ENCODE assay signal across 8 cellular contexts in genomic region chr2:37652199-37652640, GRCh38. TPM values are rescaled to one million over a fixed set of nuclear protein-coding genes. Genes with fewer than 3 reads are reported as not detected.
DNase-seq lines count a peak whose midpoint lies in the region; ATAC-seq, FAIRE-seq and TF ChIP-seq lines count a peak whose summit lies in the region.

No MANE protein-coding gene starts in this region.

- H3K9me3 ChIP-seq in Karpas-422 (ENCODE audit: low read length) (no peaks in the 10 kb centered on the region), neuronal stem cell (replicated peaks in 1 of 2; ENCODE audit: control insufficient read depth in 2 of 2, insufficient read depth in 1 of 2, low read depth in 1 of 2, low read length in 2 of 2) (peaks cover 4 to 28% of the 10 kb centered on the region in 2 donors)

- H2BK120ac ChIP-seq in neuronal stem cell (ENCODE audit: low read depth, low read length) = no peak overlapping the region

- H3K36me3 ChIP-seq in Karpas-422 (ENCODE audit: insufficient read depth, low read length) = no peaks in the 10 kb centered on the region
- H3K36me3 ChIP-seq in bronchial epithelial cell (ENCODE audit: control insufficient read depth, insufficient read depth, low read length) = peaks cover 8% of the 10 kb centered on the region
- H3K36me3 ChIP-seq in neuronal stem cell (replicated peaks in 1 of 2; ENCODE audit: control insufficient read depth in 2 of 2, insufficient read depth in 2 of 2, low read length in 2 of 2) = peaks cover 11 to 73% of the 10 kb centered on the region in 2 donors

- H4K91ac ChIP-seq in neuronal stem cell (ENCODE audit: low read depth, low read length, poor library complexity) = no peak overlapping the region

- no peak overlapping the region for H3K23ac ChIP-seq in neuronal stem cell (ENCODE audit: low read depth, low read length, poor library complexity)

- H3K4me3 ChIP-seq in Karpas-422 (ENCODE audit: low read length) (no peak overlapping the region), bronchial epithelial cell (ENCODE audit: low read depth, low read length) (no peak overlapping the region), neuronal stem cell (ENCODE audit: low read length in 2 of 2) (no peak overlapping the region)

- peaks cover 96% of the 10 kb centered on the region for H3K4me1 Mint-ChIP-seq in CD14-positive monocyte

- no peak overlapping the region for H3K18ac ChIP-seq in neuronal stem cell (ENCODE audit: low read length)

- peaks cover 68 to 91% of the 10 kb centered on the region in 2 donors for H3K36me3 Mint-ChIP-seq in CD14-positive monocyte

- DNase-seq in CD14-positive monocyte (ENCODE audit: low spot score) (no peak), Karpas-422 (no peak), bronchial epithelial cell (ENCODE audit: low read depth) (peak; percentile 99), neuronal stem cell (ENCODE audit: low spot score) (no peak), DMS153 treated with DMSO at 0.1 percent for 48 hours (lab: John Stamatoyannopoulos, UW; ENCODE audit: unreplicated experiment) (no peak)

- peaks cover 0 to 1% (median 0%) of the 10 kb centered on the region in 3 donors for H3K27me3 Mint-ChIP-seq in CD14-positive monocyte (ENCODE audit: low read depth in 3 of 3)

- no peak overlapping the region for H2BK5ac ChIP-seq in neuronal stem cell (ENCODE audit: low read length)

- peaks cover 0 to 3% (median 0%) of the 10 kb centered on the region in 7 donors for H3K9me3 Mint-ChIP-seq in CD14-positive monocyte

- no peak for FAIRE-seq in bronchial epithelial cell (lab: Jason Lieb, UNC)

- no CpG with 5 or more reads among the region's 5 CpGs for whole genome bisulfite sequencing in neuronal stem cell (ENCODE audit: extremely low coverage in 2 of 2, insufficient read length in 2 of 2, insufficient replicate concordance in 1 of 2), 2 donors

- H3K4me3 Mint-ChIP-seq in CD14-positive monocyte = peak overlapping the region in 1 of 2 donors; percentile 65

- peak overlapping the region; percentile 32 for H3K9ac ChIP-seq in Karpas-422 (ENCODE audit: low read length)
- H3K9ac ChIP-seq in neuronal stem cell (ENCODE audit: low read depth, low read length, poor library complexity) = no peak overlapping the region

- intact Hi-C loops in CD14-positive monocyte (cut with micrococcal nuclease) = no loop called here

- H2AFZ ChIP-seq in Karpas-422 (ENCODE audit: low read length) (no peak overlapping the region), neuronal stem cell (ENCODE audit: low read length) (no peak overlapping the region)

- H3K27ac ChIP-seq in Karpas-422 (ENCODE audit: low read length) (peak overlapping the region; percentile 97), neuronal stem cell (replicated peaks; ENCODE audit: low read length) (no peak overlapping the region)

- no peaks in the 10 kb centered on the region for H3K9me2 ChIP-seq in Karpas-422 (replicated peaks; ENCODE audit: insufficient read depth, low read length)

- no peak overlapping the region for H2AK5ac ChIP-seq in neuronal stem cell (ENCODE audit: low read depth, low read length)

- H2BK12ac ChIP-seq in neuronal stem cell (ENCODE audit: low read length) = no peak overlapping the region

- TF ChIP-seq CTCF in CD14-positive monocyte (IDR thresholded peaks at IDR 0.05) (no peak), bronchial epithelial cell (IDR thresholded peaks at IDR 0.05; ENCODE audit: insufficient read depth, low read length, severe bottlenecking) (no peak)

- no peak overlapping the region for H4K8ac ChIP-seq in neuronal stem cell (ENCODE audit: low read depth, low read length)

- H3K27me3 ChIP-seq in Karpas-422 (ENCODE audit: low read length) (no peaks in the 10 kb centered on the region), bronchial epithelial cell (ENCODE audit: control insufficient read depth, insufficient read depth, low read length) (no peaks in the 10 kb centered on the region), neuronal stem cell (ENCODE audit: control insufficient read depth in 3 of 3, insufficient read depth in 3 of 3, low read depth in 1 of 3, low read length in 3 of 3) (no peaks in the 10 kb centered on the region)

- H3K27ac Mint-ChIP-seq in CD14-positive monocyte = peak overlapping the region; percentile 91 to 99 (median 96)

- H3K4ac ChIP-seq in neuronal stem cell (ENCODE audit: low read length) = no peak overlapping the region

- H3K79me2 ChIP-seq in Karpas-422 (ENCODE audit: low read length) = peaks cover 12% of the 10 kb centered on the region; the same call in 1 of the 2 replicates

- H3K4me1 ChIP-seq in Karpas-422 (ENCODE audit: low read length) (peaks cover 63% of the 10 kb centered on the region), neuronal stem cell (ENCODE audit: control insufficient read depth in 2 of 2, insufficient read depth in 1 of 2, low read depth in 1 of 2, low read length in 2 of 2) (peaks cover 19 to 30% of the 10 kb centered on the region in 2 donors)

- ATAC-seq in GM21786 (IDR thresholded peaks at IDR 0.05; ENCODE audit: unreplicated experiment) = no peak
- no peak for ATAC-seq in HG03045 (IDR thresholded peaks at IDR 0.05; ENCODE audit: unreplicated experiment)
- no peak for ATAC-seq in GM18498 (IDR thresholded peaks at IDR 0.05; ENCODE audit: unreplicated experiment)

- H4K20me1 ChIP-seq in Karpas-422 (ENCODE audit: insufficient read depth, low read depth, low read length) = no peaks in the 10 kb centered on the region

- peaks cover 9% of the 10 kb centered on the region for H3K79me1 ChIP-seq in neuronal stem cell (ENCODE audit: low read depth, low read length)

- H2BK15ac ChIP-seq in neuronal stem cell (ENCODE audit: low read length) = no peak overlapping the region

- peak overlapping the region; percentile 98 for H3K4me2 ChIP-seq in Karpas-422 (ENCODE audit: low read depth, low read length, poor library complexity, severe bottlenecking)
- H3K4me2 ChIP-seq in neuronal stem cell (ENCODE audit: insufficient read depth, low read length, poor library complexity, severe bottlenecking) = no peak overlapping the region

- H3K14ac ChIP-seq in neuronal stem cell (ENCODE audit: low read length) = peak overlapping the region; percentile 11

RNA-seq across cellular contexts. Expression of gene CDC42EP3, which starts 19.2 kb away (rescaled TPM):
- 100 to 1,000 TPM; 249 to 272 TPM for polyA plus RNA-seq in CD14-positive monocyte
- 10.7 and 12.5 TPM in 2 replicates for total RNA-seq in Karpas-422 (2014; rRNA removed; shearing (Covaris generic); ENCODE audit: low replicate concordance)
- total RNA-seq in bronchial epithelial cell = 8.7 and 10.5 TPM in 2 replicates
- polyA plus RNA-seq in neuronal stem cell (2013, experiment 1 of 2) = 32.1 TPM
- polyA plus RNA-seq in neuronal stem cell (2013, experiment 2 of 2) = 31.5 TPM
